ENCODE assay signal across 26 cellular contexts in the genomic region with DNA sequence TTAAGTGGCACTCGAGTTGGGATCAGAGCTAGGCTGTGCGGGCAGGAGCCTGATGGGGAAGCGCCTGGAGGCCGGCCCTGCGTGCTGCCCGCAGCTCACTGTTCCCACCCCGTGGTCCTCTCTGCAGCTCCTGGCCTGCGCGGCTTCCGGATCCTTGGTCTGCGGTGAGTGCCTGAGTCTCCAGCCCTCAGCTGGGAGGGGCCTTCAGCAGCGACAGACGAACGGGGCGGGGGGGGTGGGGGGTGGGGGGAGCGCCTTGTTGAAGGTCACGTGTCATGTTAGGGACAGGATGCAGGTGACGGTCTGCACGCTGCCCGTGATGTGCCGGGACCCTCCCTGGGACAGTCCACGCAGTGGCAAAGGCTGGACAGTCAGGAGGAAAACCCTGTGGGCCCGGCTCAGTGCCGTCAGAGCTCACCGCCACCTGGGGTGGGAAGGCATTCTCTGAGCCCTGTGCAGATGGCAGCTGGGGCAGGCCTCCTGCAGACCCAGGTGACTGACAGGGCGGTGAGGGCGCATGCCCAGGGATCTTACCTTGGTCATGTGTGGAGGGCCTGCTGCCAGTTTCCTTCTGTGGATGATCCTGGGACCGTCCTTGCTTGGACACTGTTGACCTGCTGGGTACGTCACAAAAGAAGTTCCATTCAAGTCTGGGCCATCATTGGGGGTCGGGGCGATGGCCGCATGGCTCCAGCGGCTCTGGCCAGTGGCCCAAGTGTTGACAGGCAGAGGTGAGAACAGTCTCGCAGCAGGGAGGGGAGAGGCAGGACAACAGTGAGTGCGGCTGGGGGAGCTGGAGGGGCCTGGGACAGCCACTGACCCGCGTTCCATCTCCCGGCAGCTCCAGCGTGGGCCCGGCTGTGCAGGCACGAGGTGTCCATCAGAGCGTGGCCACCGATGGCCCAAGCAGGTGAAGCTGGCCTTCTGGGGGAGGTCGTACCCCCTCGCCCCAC. TPM values are rescaled to one million over a fixed set of nuclear protein-coding genes. Genes with fewer than 3 reads are reported as not detected.
DNase-seq lines count a peak whose midpoint lies in the region; ATAC-seq and TF ChIP-seq lines count a peak whose summit lies in the region.
"Had no signal": no experiment of that assay in that cellular context is flagged by ENCODE, and none has a peak within 500 bp of the region (broad histone marks: within the 10 kb centered on the region; RNA-seq: fewer than 3 reads in every experiment).

No MANE protein-coding gene starts in this region.

- H2BK12ac ChIP-seq in neuronal stem cell (ENCODE audit: low read length): no peak overlapping the region

- H4K20me1 ChIP-seq in Karpas-422 (ENCODE audit: insufficient read depth, low read depth, low read length): no peaks in the 10 kb centered on the region

- H3K27ac ChIP-seq in RWPE1: peak overlapping the region; percentile 90
- no peak overlapping the region for H3K27ac ChIP-seq in neuronal stem cell (replicated peaks; ENCODE audit: low read length)
- H3K27ac ChIP-seq in Karpas-422 (ENCODE audit: low read length): no peak overlapping the region
- H3K27ac ChIP-seq: HL-60, pancreas, thoracic aorta had no signal

- H3K23ac ChIP-seq in neuronal stem cell (ENCODE audit: low read depth, low read length, poor library complexity): peak overlapping the region; percentile 65

- H3K9me3 ChIP-seq in neuronal stem cell (replicated peaks in 1 of 2; ENCODE audit: control insufficient read depth in 2 of 2, insufficient read depth in 1 of 2, low read depth in 1 of 2, low read length in 2 of 2) (peaks cover 0 to 4% of the 10 kb centered on the region in 2 donors), Karpas-422 (ENCODE audit: low read length) (no peaks in the 10 kb centered on the region)
- H3K9me3 ChIP-seq: pancreas, thoracic aorta had no signal

- POLR2A ChIA-PET in RWPE1 (lab: Yijun Ruan, JAX; ENCODE audit: low non-redundant PET): interaction anchor here (0.6 kb wide), 1 partner anchor 56 kb away, joined by 12 read pairs; no protein-coding TSS in a partner anchor

- peaks cover 0 to 4% of the 10 kb centered on the region in 2 donors for H3K4me1 ChIP-seq in neuronal stem cell (ENCODE audit: control insufficient read depth in 2 of 2, insufficient read depth in 1 of 2, low read depth in 1 of 2, low read length in 2 of 2)
- H3K4me1 ChIP-seq in Karpas-422 (ENCODE audit: low read length): peaks cover 9% of the 10 kb centered on the region

- H3K79me1 ChIP-seq in neuronal stem cell (ENCODE audit: low read depth, low read length): peaks cover 21% of the 10 kb centered on the region

- CTCF ChIA-PET in RWPE1 (lab: Yijun Ruan, JAX): no interaction called here

- no peak for TF ChIP-seq CTCF in RWPE1 (conservative IDR thresholded peaks at IDR 0.05; ENCODE audit: low read depth)

- intact Hi-C loops in left cardiac atrium (cut with DNase I): no loop called here

- H2AK5ac ChIP-seq in neuronal stem cell (ENCODE audit: low read depth, low read length): no peak overlapping the region

- H4K8ac ChIP-seq in neuronal stem cell (ENCODE audit: low read depth, low read length): no peak overlapping the region

- no peak overlapping the region for H2BK120ac ChIP-seq in neuronal stem cell (ENCODE audit: low read depth, low read length)

- no peak overlapping the region for H3K14ac ChIP-seq in neuronal stem cell (ENCODE audit: low read length)

- H3K4me2 ChIP-seq in neuronal stem cell (ENCODE audit: insufficient read depth, low read length, poor library complexity, severe bottlenecking): no peak overlapping the region
- no peak overlapping the region for H3K4me2 ChIP-seq in Karpas-422 (ENCODE audit: low read depth, low read length, poor library complexity, severe bottlenecking)
- H3K4me2 ChIP-seq: smooth muscle cell had no signal

- H3K18ac ChIP-seq in neuronal stem cell (ENCODE audit: low read length): no peak overlapping the region

- H3K9me2 ChIP-seq in Karpas-422 (replicated peaks; ENCODE audit: insufficient read depth, low read length): no peaks in the 10 kb centered on the region

- H3K4ac ChIP-seq in neuronal stem cell (ENCODE audit: low read length): no peak overlapping the region

- peak; percentile 2 to 14 for ATAC-seq in left cardiac atrium
- ATAC-seq: GM12878; pancreas; stimulated activated naive CD8-positive, alpha-beta T cell treated with anti-CD3 and anti-CD28 coated beads, Interleukin-15, Interleukin-2, amounts not matched to agents 100 U/mL and 50 U/mL, for 24 hours had no signal

- no peak overlapping the region for H3K4me3 ChIP-seq in neuronal stem cell (ENCODE audit: low read length in 2 of 2)
- H3K4me3 ChIP-seq in Karpas-422 (ENCODE audit: low read length): no peak overlapping the region
- H3K4me3 ChIP-seq: GM12878, pancreas, smooth muscle cell, thoracic aorta had no signal

- H4K91ac ChIP-seq in neuronal stem cell (ENCODE audit: low read depth, low read length, poor library complexity): no peak overlapping the region

- H3K36me3 ChIP-seq in neuronal stem cell (replicated peaks in 1 of 2; ENCODE audit: control insufficient read depth in 2 of 2, insufficient read depth in 2 of 2, low read length in 2 of 2): peaks cover 23 to 38% of the 10 kb centered on the region in 2 donors
- H3K36me3 ChIP-seq in Karpas-422 (ENCODE audit: insufficient read depth, low read length): peaks cover 4% of the 10 kb centered on the region; the same call in 1 of the 2 replicates

- no peak overlapping the region for H2BK15ac ChIP-seq in neuronal stem cell (ENCODE audit: low read length)

- DNase-seq in NCI-H2171 (lab: John Stamatoyannopoulos, UW) (peak; percentile 35), RWPE1 (ENCODE audit: low spot score) (no peak), left cardiac atrium (no peak), neuronal stem cell (ENCODE audit: low spot score) (no peak), Karpas-422 (no peak), cortex of kidney (lab: John Stamatoyannopoulos, UW) (no peak), OCI-M1 (lab: John Stamatoyannopoulos, UW) (no peak)
- DNase-seq: activated B cell treated with CpG ODN at 0.5 μM for 24 hours; activated CD4-positive, alpha-beta T cell treated with anti-CD3 and anti-CD28 coated beads, Interleukin-2, amount 10 ng/mL, durations not matched to agents 7 days and 5 days; activated effector memory CD4-positive, alpha-beta T cell treated with Interleukin-2 at 50 U/mL for 16 hours; activated T-cell treated with anti-CD3 and anti-CD28 coated beads, Interleukin-2, amount 50 U/mL, for 1 hour; CD4-positive, alpha-beta memory T cell; endodermal cell; mammary epithelial cell; NCI-H1417; NCI-H2029 treated with DMSO at 0.1 percent for 48 hours; NCI-H82; retina; stimulated activated CD4-positive, alpha-beta T cell treated with anti-CD3 and anti-CD28 coated beads, Interleukin-1b, Interleukin-23, amount 100 ng/mL, for 48 hours; stimulated activated naive CD8-positive, alpha-beta T cell treated with anti-CD3 and anti-CD28 coated beads, Interleukin-15, Interleukin-2, amounts not matched to agents 100 U/mL and 50 U/mL, for 24 hours; T-helper 1 cell had no signal

- no CpG with 5 or more reads among the region's 45 CpGs for WGBS in neuronal stem cell (ENCODE audit: extremely low coverage in 2 of 2, insufficient read length in 2 of 2, insufficient replicate concordance in 1 of 2), 2 donors

- no peak overlapping the region for H2AFZ ChIP-seq in neuronal stem cell (ENCODE audit: low read length)
- no peak overlapping the region for H2AFZ ChIP-seq in Karpas-422 (ENCODE audit: low read length)

- H3K27me3 ChIP-seq in neuronal stem cell (ENCODE audit: control insufficient read depth in 3 of 3, insufficient read depth in 3 of 3, low read depth in 1 of 3, low read length in 3 of 3) (peaks cover 0 to 2% (median 0%) of the 10 kb centered on the region in 3 experiments), Karpas-422 (ENCODE audit: low read length) (no peaks in the 10 kb centered on the region)
- H3K27me3 ChIP-seq: pancreas had no signal

- H3K79me2 ChIP-seq in Karpas-422 (ENCODE audit: low read length): peaks cover 23% of the 10 kb centered on the region

- H2BK5ac ChIP-seq in neuronal stem cell (ENCODE audit: low read length): no peak overlapping the region

- H3K9ac ChIP-seq in neuronal stem cell (ENCODE audit: low read depth, low read length, poor library complexity) (peak overlapping the region; percentile 70), Karpas-422 (ENCODE audit: low read length) (no peak overlapping the region)

RNA-seq across cellular contexts. Expression of a gene that starts 4.3 kb away (rescaled TPM):
- total RNA-seq in left cardiac atrium: 100 to 1,000 TPM; 240 to 267 TPM
- polyA plus RNA-seq in neuronal stem cell (2013, experiment 1 of 2): 61.9 TPM
- 60.2 TPM for polyA plus RNA-seq in neuronal stem cell (2013, experiment 2 of 2)
- total RNA-seq in Karpas-422 (2014; rRNA removed; shearing (Covaris generic); ENCODE audit: low replicate concordance): 98.1 and 129 TPM in 2 replicates

RNA-seq across cellular contexts. Expression of a gene that starts 13.4 kb away (rescaled TPM):
- total RNA-seq in left cardiac atrium: 10 to 100 TPM; 36.0 to 48.1 TPM
- 41.6 TPM for polyA plus RNA-seq in neuronal stem cell (2013, experiment 1 of 2)
- 42.6 TPM for polyA plus RNA-seq in neuronal stem cell (2013, experiment 2 of 2)
- total RNA-seq in Karpas-422 (2014; rRNA removed; shearing (Covaris generic); ENCODE audit: low replicate concordance): 63.7 and 144 TPM in 2 replicates

RNA-seq across cellular contexts. Expression of a gene that starts 19.4 kb away (rescaled TPM):
- 10 to 100 TPM; 74.1 to 95.7 TPM for total RNA-seq in left cardiac atrium
- 124 TPM for polyA plus RNA-seq in neuronal stem cell (2013, experiment 1 of 2)
- 126 TPM for polyA plus RNA-seq in neuronal stem cell (2013, experiment 2 of 2)
- total RNA-seq in Karpas-422 (2014; rRNA removed; shearing (Covaris generic); ENCODE audit: low replicate concordance): 110 and 244 TPM in 2 replicates

RNA-seq across cellular contexts. Expression of a gene that starts 50.2 kb away (rescaled TPM):
- 100 to 1,000 TPM; 714 to 737 TPM for total RNA-seq in left cardiac atrium
- 3,965 TPM for polyA plus RNA-seq in neuronal stem cell (2013, experiment 1 of 2)
- 3,732 TPM for polyA plus RNA-seq in neuronal stem cell (2013, experiment 2 of 2)
- total RNA-seq in Karpas-422 (2014; rRNA removed; shearing (Covaris generic); ENCODE audit: low replicate concordance): 2,088 and 3,414 TPM in 2 replicates
